Comparison of ENCODE assay signal across 22 cellular contexts in genomic region chr9:135890190-135890861, GRCh38. TPM values are rescaled to one million over a fixed set of nuclear protein-coding genes. Genes with fewer than 3 reads are reported as not detected.
DNase-seq lines count a peak whose midpoint lies in the region; ATAC-seq, FAIRE-seq and TF ChIP-seq lines count a peak whose summit lies in the region.
"Had no signal": no experiment of that assay in that cellular context is flagged by ENCODE, and none has a peak within 500 bp of the region (broad histone marks: within the 10 kb centered on the region; RNA-seq: fewer than 3 reads in every experiment).

No MANE protein-coding gene starts in this region.

- H3K9me3 ChIP-seq in BLaER1 (0 out of 2 replicates have a peak, but pooled peaks cover 2% of the 10 kb centered on the region), RWPE2 (ENCODE audit: severe bottlenecking) (no peaks in the 10 kb centered on the region), neural progenitor cell (ENCODE audit: low read depth) (peaks cover 6% of the 10 kb centered on the region)
- H3K9me3 ChIP-seq: colonic mucosa had no signal

- peak; percentile 68 for ATAC-seq in RWPE2 (ENCODE audit: low read depth)
- ATAC-seq: natural killer cell treated with Interleukin-12 subunit alpha and Interleukin-12 subunit beta and Interleukin-15 and Interleukin-18, amount 100 ng/mL, for 72 hours had no signal

- peaks cover 3% of the 10 kb centered on the region for H3K27me3 Mint-ChIP-seq in neural progenitor cell (ENCODE audit: insufficient read depth, low read depth)
- H3K27me3 Mint-ChIP-seq: CD8-positive, alpha-beta memory T cell; natural killer cell treated with Interleukin-12 subunit alpha and Interleukin-12 subunit beta and Interleukin-15 and Interleukin-18, amount 100 ng/mL, for 72 hours had no signal

- peak overlapping the region; percentile 89 for H3K27ac ChIP-seq in BLaER1
- peak overlapping the region; percentile 54 for H3K27ac ChIP-seq in RWPE2 (ENCODE audit: poor library complexity, severe bottlenecking)
- H3K27ac ChIP-seq in epithelial cell of prostate, result peak overlapping the region; percentile 65
- peak overlapping the region; percentile 53 for H3K27ac ChIP-seq in neural progenitor cell
- H3K27ac ChIP-seq: ascending aorta, colonic mucosa had no signal

- no peak for TF ChIP-seq CTCF in RWPE2 (IDR thresholded peaks at IDR 0.05; ENCODE audit: poor library complexity, severe bottlenecking)
- no peak for TF ChIP-seq CTCF in neural progenitor cell (IDR thresholded peaks at IDR 0.05)

- H3K4me3 ChIP-seq in BLaER1, result no peak overlapping the region
- H3K4me3 ChIP-seq in RWPE2 (ENCODE audit: severe bottlenecking), result no peak overlapping the region
- H3K4me3 ChIP-seq in neural progenitor cell, result no peak overlapping the region
- H3K4me3 ChIP-seq: ascending aorta, colonic mucosa had no signal

- no peak overlapping the region for H3K4me3 Mint-ChIP-seq in neural progenitor cell
- H3K4me3 Mint-ChIP-seq: natural killer cell treated with Interleukin-12 subunit alpha and Interleukin-12 subunit beta and Interleukin-15 and Interleukin-18, amount 100 ng/mL, for 72 hours had no signal

- H3K79me2 ChIP-seq in neural progenitor cell (ENCODE audit: low read depth), result peaks cover 100% of the 10 kb centered on the region

- TF ChIP-seq POLR2A in H54 (IDR thresholded peaks at IDR 0.05; ENCODE audit: low read depth, low read length), result no peak

- H3K4me1 ChIP-seq in BLaER1 (peaks cover 93% of the 10 kb centered on the region), RWPE2 (ENCODE audit: insufficient read depth, poor library complexity, severe bottlenecking) (peaks cover 54% of the 10 kb centered on the region), neural progenitor cell (peaks cover 30% of the 10 kb centered on the region)
- H3K4me1 ChIP-seq: colonic mucosa had no signal

- peaks cover 21% of the 10 kb centered on the region for H3K36me3 Mint-ChIP-seq in neural progenitor cell
- H3K36me3 Mint-ChIP-seq: CD8-positive, alpha-beta memory T cell; natural killer cell treated with Interleukin-12 subunit alpha and Interleukin-12 subunit beta and Interleukin-15 and Interleukin-18, amount 100 ng/mL, for 72 hours had no signal

- peaks cover 53% of the 10 kb centered on the region for H3K4me1 Mint-ChIP-seq in neural progenitor cell

- H3K27me3 ChIP-seq in BLaER1 (no peaks in the 10 kb centered on the region), RWPE2 (ENCODE audit: insufficient read depth, poor library complexity, severe bottlenecking) (no peaks in the 10 kb centered on the region), neural progenitor cell (no peaks in the 10 kb centered on the region)
- H3K27me3 ChIP-seq: ascending aorta, colonic mucosa had no signal

- H3K36me3 ChIP-seq in BLaER1 (no peaks in the 10 kb centered on the region), RWPE2 (ENCODE audit: low read depth) (no peaks in the 10 kb centered on the region), neural progenitor cell (peaks cover 8% of the 10 kb centered on the region)
- H3K36me3 ChIP-seq: ascending aorta, colonic mucosa had no signal

- no peak for DNase-seq in RWPE2 (ENCODE audit: low spot score)
- DNase-seq in epithelial cell of prostate (ENCODE audit: low read depth, low spot score), result no peak
- DNase-seq in neural progenitor cell (ENCODE audit: low spot score), result no peak
- DNase-seq in EL, result no peak
- no peak for DNase-seq in H54 (ENCODE audit: insufficient read length, low spot score)
- DNase-seq in activated gamma-delta T cell (lab: John Stamatoyannopoulos, UW), result no peak
- no peak for DNase-seq in AG20443 (ENCODE audit: low spot score)
- DNase-seq: CD8-positive, alpha-beta memory T cell; colonic mucosa; foreskin fibroblast; hypothalamus; kidney glomerular epithelial cell; mesenchymal stem cell; NCI-H1105 treated with DMSO at 0.1 percent for 48 hours; stimulated activated CD4-positive, alpha-beta T cell treated with anti-CD3 and anti-CD28 coated beads, Interleukin-12 subunit alpha, Interleukin-12 subunit beta, amount 100 ng/mL, for 4 hours; stimulated activated CD8-positive, alpha-beta memory T cell treated with anti-CD3 and anti-CD28 coated beads, Interleukin-4, amount 100 ng/mL, for 48 hours had no signal

- peaks cover 21% of the 10 kb centered on the region for H3K9me3 Mint-ChIP-seq in neural progenitor cell
- H3K9me3 Mint-ChIP-seq: CD8-positive, alpha-beta memory T cell; natural killer cell treated with Interleukin-12 subunit alpha and Interleukin-12 subunit beta and Interleukin-15 and Interleukin-18, amount 100 ng/mL, for 72 hours had no signal

- H3F3A ChIP-seq in neural progenitor cell (ENCODE audit: low read depth), result peaks cover 9% of the 10 kb centered on the region

- H3K9ac ChIP-seq in BLaER1 (peak overlapping the region; percentile 53; the same call in 1 of the 2 replicates), neural progenitor cell (no peak overlapping the region)

- no peak overlapping the region for H3K27ac Mint-ChIP-seq in neural progenitor cell
- H3K27ac Mint-ChIP-seq: natural killer cell treated with Interleukin-12 subunit alpha and Interleukin-12 subunit beta and Interleukin-15 and Interleukin-18, amount 100 ng/mL, for 72 hours had no signal

- H2AFZ ChIP-seq in neural progenitor cell (replicated peaks), result no peak overlapping the region

- H4K20me1 ChIP-seq in BLaER1 (peaks cover 100% of the 10 kb centered on the region), neural progenitor cell (ENCODE audit: low read depth) (peaks cover 100% of the 10 kb centered on the region)

- H3K4me2 ChIP-seq in BLaER1 (peak overlapping the region; percentile 99), neural progenitor cell (peak overlapping the region; percentile 55)

- FAIRE-seq in H54 (lab: Jason Lieb, UNC), result no peak
- FAIRE-seq: endometrium, GM18507, HTR-8/SVneo had no signal

RNA-seq across cellular contexts. Expression of gene CAMSAP1, which starts 17.0 kb away (rescaled TPM):
- total RNA-seq in neural progenitor cell (ENCODE audit: low replicate concordance), result 39.3 and 44.9 TPM in 2 replicates
